Comparison of ENCODE assay signal across 1 cellular context in genomic region chr11:61555051-61555969, GRCh38.
A peak's percentile ranks its signal among the peaks of the same experiment; 100 is the strongest.
TF ChIP-seq lines count a peak whose summit lies in the region.

No MANE protein-coding gene starts in this region.

TF ChIP-seq in H1, 55 proteins besides CTCF, POLR2A, EP300 and RAD21:
- TF ChIP-seq TAF7 (optimal IDR thresholded peaks at IDR 0.05; ENCODE audit: borderline replicate concordance, low read depth, low read length) (no peak), SP1 (IDR thresholded peaks at IDR 0.05; ENCODE audit: low read depth, low read length) (no peak), HDAC2 (IDR thresholded peaks at IDR 0.05; ENCODE audit: borderline replicate concordance in 1 of 2, low read depth in 2 of 2, low read length in 2 of 2) (no peak), JUN (IDR thresholded peaks at IDR 0.05; ENCODE audit: low read depth, low read length) (no peak), KDM5A (IDR thresholded peaks at IDR 0.05; ENCODE audit: low read length) (no peak), KDM4A (IDR thresholded peaks at IDR 0.05; ENCODE audit: low read depth, low read length, severe bottlenecking) (peak; percentile 21), ATF2 (IDR thresholded peaks at IDR 0.05; ENCODE audit: low read length) (no peak), SUZ12 (IDR thresholded peaks at IDR 0.05; ENCODE audit: low read length) (no peak), EGR1 (IDR thresholded peaks at IDR 0.05; ENCODE audit: borderline replicate concordance, low read depth, low read length) (peak; percentile 77; the same call in 1 of the 2 replicates), RNF2 (IDR thresholded peaks at IDR 0.05; ENCODE audit: borderline replicate concordance, low read depth, low read length, missing control alignments, poor library complexity, severe bottlenecking) (no peak), ASH2L (IDR thresholded peaks at IDR 0.05; ENCODE audit: low read length) (peak; percentile 47), BACH1 (IDR thresholded peaks at IDR 0.05; ENCODE audit: low read length) (no peak), EZH2 (IDR thresholded peaks at IDR 0.05; ENCODE audit: low read depth, low read length, severe bottlenecking) (no peak), FOSL1 (IDR thresholded peaks at IDR 0.05; ENCODE audit: insufficient read depth, low read depth, low read length) (no peak), CEBPB (IDR thresholded peaks at IDR 0.05; ENCODE audit: low read depth, low read length) (no peak), POU5F1 (IDR thresholded peaks at IDR 0.05; ENCODE audit: low read depth, low read length) (no peak), SIN3A (conservative IDR thresholded peaks at IDR 0.05 in 1 of 2, IDR thresholded peaks at IDR 0.05 in 1 of 2; ENCODE audit: low read depth in 1 of 2, low read length in 2 of 2) (no peak), ATF3 (IDR thresholded peaks at IDR 0.05; ENCODE audit: insufficient read depth, low read depth, low read length) (no peak), RFX5 (IDR thresholded peaks at IDR 0.05; ENCODE audit: borderline replicate concordance, low read depth, low read length) (no peak), TAF1 (IDR thresholded peaks at IDR 0.05; ENCODE audit: low read depth, low read length) (no peak), CHD7 (IDR thresholded peaks at IDR 0.05; ENCODE audit: insufficient replicate concordance, low read length) (no peak), POLR2AphosphoS5 (IDR thresholded peaks at IDR 0.05; ENCODE audit: low read depth, low read length) (no peak), JUND (IDR thresholded peaks at IDR 0.05; ENCODE audit: low read length) (no peak), ZNF274 (IDR thresholded peaks at IDR 0.05; ENCODE audit: borderline replicate concordance, extremely low read depth, low read length) (no peak), SP2 (IDR thresholded peaks at IDR 0.05; ENCODE audit: low read length) (no peak), SIX5 (IDR thresholded peaks at IDR 0.05; ENCODE audit: low read depth, low read length) (no peak)
